In genomic region chr1:81232505-81232904, GRCh38 we compare ENCODE assay signal across 31 cellular contexts.
DNase-seq lines count a peak whose midpoint lies in the region; ATAC-seq and TF ChIP-seq lines count a peak whose summit lies in the region.
"Had no signal": no experiment of that assay in that cellular context is flagged by ENCODE, and none has a peak within 500 bp of the region (broad histone marks: within the 10 kb centered on the region; RNA-seq: fewer than 3 reads in every experiment).

No MANE protein-coding gene starts in this region.

- no peak overlapping the region for H3K4me3 ChIP-seq in AG10803 (ENCODE audit: low read length)
- no peak overlapping the region for H3K4me3 ChIP-seq in HEK293 (ENCODE audit: low read depth, low read length)
- H3K4me3 ChIP-seq in adipocyte (ENCODE audit: low read length), result peak overlapping the region; percentile 20
- H3K4me3 ChIP-seq in foreskin fibroblast (ENCODE audit: low read depth in 1 of 2, low read length in 2 of 2), result peak overlapping the region in 1 of 2 donors; percentile 4
- H3K4me3 ChIP-seq: BLaER1 treated with 17β-estradiol and CSF1 and Interleukin-3, amounts not matched to agents 10 nM and 100 nM; dorsolateral prefrontal cortex; lower lobe of right lung; prostate gland; right lobe of liver; thyroid gland; vagina had no signal

- in situ Hi-C loops in GM13977 (cut with MboI; ENCODE audit: low pct_unique_long_range_greater_than_20kb, low sequenced_read_pairs, unreplicated experiment), result no loop called here

- H3K36me3 ChIP-seq in HEK293 (ENCODE audit: control insufficient read depth in 2 of 2, insufficient read depth in 1 of 2, low read length in 2 of 2) (no peaks in the 10 kb centered on the region), adipocyte (ENCODE audit: control insufficient read depth, insufficient read depth, low read length, severe bottlenecking) (no peaks in the 10 kb centered on the region)
- H3K36me3 ChIP-seq: BLaER1 treated with 17β-estradiol and CSF1 and Interleukin-3, amounts not matched to agents 10 nM and 100 nM; lower lobe of right lung; prostate gland; right lobe of liver; thyroid gland; vagina had no signal

- POLR2A ChIA-PET in HEK293 (lab: Yijun Ruan, JAX), result no interaction called here

- H3K27ac ChIP-seq in HEK293 (ENCODE audit: extremely low read depth, low read depth, low read length), result no peak overlapping the region
- H3K27ac ChIP-seq: BLaER1 treated with 17β-estradiol and CSF1 and Interleukin-3, amounts not matched to agents 10 nM and 100 nM; dorsolateral prefrontal cortex; lower lobe of right lung; prostate gland; right lobe of liver; thyroid gland; vagina had no signal

- H3K9ac ChIP-seq in adipocyte (ENCODE audit: low read length), result no peak overlapping the region
- H3K9ac ChIP-seq: BLaER1 treated with 17β-estradiol and CSF1 and Interleukin-3, amounts not matched to agents 10 nM and 100 nM had no signal

- H3K9me3 ChIP-seq in HEK293 (ENCODE audit: control insufficient read depth, insufficient read depth, low read depth, low read length) (no peaks in the 10 kb centered on the region), adipocyte (ENCODE audit: control insufficient read depth, low read length) (no peaks in the 10 kb centered on the region)
- H3K9me3 ChIP-seq: BLaER1 treated with 17β-estradiol and CSF1 and Interleukin-3, amounts not matched to agents 10 nM and 100 nM; lower lobe of right lung; prostate gland; right lobe of liver; thyroid gland; vagina had no signal

- no peaks in the 10 kb centered on the region for H3K27me3 ChIP-seq in adipocyte (replicated peaks; ENCODE audit: control insufficient read depth, insufficient read depth, low read length)
- H3K27me3 ChIP-seq: BLaER1 treated with 17β-estradiol and CSF1 and Interleukin-3, amounts not matched to agents 10 nM and 100 nM; right lobe of liver; thyroid gland; vagina had no signal

- ATAC-seq in GM19463 (IDR thresholded peaks at IDR 0.05; ENCODE audit: unreplicated experiment), result no peak
- ATAC-seq: activated naive CD4-positive, alpha-beta T cell treated with anti-CD3 and anti-CD28 coated beads, Interleukin-2, amount 50 U/mL, for 72 hours; HCT116; lower lobe of right lung; Panc1; right lobe of liver; stimulated activated naive CD8-positive, alpha-beta T cell treated with anti-CD3 and anti-CD28 coated beads, Interleukin-15, amount 100 ng/mL, for 72 hours had no signal

- CTCF ChIA-PET in HEK293 (lab: Yijun Ruan, JAX), result no interaction called here

- DNase-seq in AG10803 (ENCODE audit: low read depth), result peak; percentile 8
- peak; percentile 6 for DNase-seq in adipocyte (ENCODE audit: low read depth)
- peak; percentile 39 to 77 for DNase-seq in foreskin fibroblast
- no peak for DNase-seq in foreskin melanocyte
- no peak for DNase-seq in SKM-1 (lab: John Stamatoyannopoulos, UW; ENCODE audit: unreplicated experiment)
- DNase-seq in GM13977 (ENCODE audit: low spot score), result no peak
- DNase-seq: ACHN; activated CD4-positive, alpha-beta T cell treated with anti-CD3 and anti-CD28 coated beads for 4 hours; dorsolateral prefrontal cortex; lower lobe of right lung; midbrain; MV-4-11; naive B cell; NCI-H1694 treated with DMSO at 0.1 percent for 48 hours; NCI-H2171; nucleus accumbens; right lobe of liver; SHP77; stimulated activated CD4-positive, alpha-beta T cell treated with anti-CD3 and anti-CD28 coated beads, Interleukin-12 subunit alpha, Interleukin-12 subunit beta, amount 100 ng/mL, for 4 hours; stimulated activated CD4-positive, alpha-beta T cell treated with anti-CD3 and anti-CD28 coated beads, Interleukin-2, amount 100 ng/mL, for 48 hours; stimulated activated naive CD8-positive, alpha-beta T cell treated with anti-CD3 and anti-CD28 coated beads, Interleukin-15, amount 100 ng/mL, for 72 hours; SW 1271; thyroid gland had no signal

- no peak for TF ChIP-seq CTCF in AG10803 (conservative IDR thresholded peaks at IDR 0.05; ENCODE audit: low read length)
- TF ChIP-seq CTCF in HEK293 (tag by site-specific recombination; IDR thresholded peaks at IDR 0.05), result no peak
- TF ChIP-seq CTCF in foreskin fibroblast (IDR thresholded peaks at IDR 0.05; ENCODE audit: low read depth, low read length), result no peak
- TF ChIP-seq CTCF in GM13977 (IDR thresholded peaks at IDR 0.05; ENCODE audit: extremely low read depth, insufficient read depth, missing control alignments), result no peak

- H3K4me1 ChIP-seq in HEK293 (ENCODE audit: control insufficient read depth, insufficient read depth, low read length) (peaks cover 10% of the 10 kb centered on the region), adipocyte (ENCODE audit: control insufficient read depth, insufficient read depth, low read length) (peaks cover 13% of the 10 kb centered on the region)
- H3K4me1 ChIP-seq: BLaER1 treated with 17β-estradiol and CSF1 and Interleukin-3, amounts not matched to agents 10 nM and 100 nM; lower lobe of right lung; prostate gland; right lobe of liver; thyroid gland had no signal

TF ChIP-seq in HEK293, 187 proteins besides CTCF, POLR2A, EP300 and RAD21:
- TF ChIP-seq PRDM6 (tag by site-specific recombination; IDR thresholded peaks at IDR 0.05), result peak; percentile 75
- no peak for TF ChIP-seq ZNF280D (tag by site-specific recombination; IDR thresholded peaks at IDR 0.05)
- TF ChIP-seq ZSCAN16 (tag by site-specific recombination; IDR thresholded peaks at IDR 0.05), result no peak
- no peak for TF ChIP-seq ZFP37 (tag by site-specific recombination; IDR thresholded peaks at IDR 0.05)
- TF ChIP-seq EGR2 (tag by site-specific recombination; IDR thresholded peaks at IDR 0.05; ENCODE audit: low read depth), result no peak
- TF ChIP-seq ZSCAN4 (tag by site-specific recombination; IDR thresholded peaks at IDR 0.05), result no peak
- TF ChIP-seq ZNF677 (tag by site-specific recombination; IDR thresholded peaks at IDR 0.05), result no peak
- no peak for TF ChIP-seq ZNF157 (tag by site-specific recombination; IDR thresholded peaks at IDR 0.05)

Comparison
In these comparisons a context has a peak if more than half of its experiments do, and no peak if none do; other contexts are left out.
1. DNase-seq: peak in AG10803 (single experiment), adipocyte (single experiment) and foreskin fibroblast (2 of 2); none in foreskin melanocyte (single experiment), SKM-1 (single experiment) and GM13977 (single experiment).